ENCODE assay signal across 33 cellular contexts in the genomic region with DNA sequence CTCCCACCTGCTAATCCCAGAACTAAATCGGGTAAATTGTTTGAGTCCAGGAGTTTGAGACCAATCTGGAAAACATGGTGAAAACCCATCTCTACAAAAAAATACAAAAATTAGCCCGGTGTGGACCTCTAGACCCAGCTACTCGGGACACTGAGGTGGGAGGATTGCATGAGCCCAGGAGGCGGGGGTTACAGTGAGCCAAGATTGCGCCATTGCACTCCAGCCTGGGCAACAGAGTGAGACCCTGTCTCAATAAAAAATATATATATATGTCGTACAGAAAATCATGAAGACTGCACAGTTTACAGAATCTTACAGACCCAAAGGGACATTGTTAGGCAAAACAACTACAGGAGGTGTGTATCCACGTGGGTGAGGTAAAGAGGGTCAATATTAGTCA. TPM values are rescaled to one million over a fixed set of nuclear protein-coding genes. Genes with fewer than 3 reads are reported as not detected.
DNase-seq lines count a peak whose midpoint lies in the region; ATAC-seq, FAIRE-seq and TF ChIP-seq lines count a peak whose summit lies in the region.
"Had no signal": no experiment of that assay in that cellular context is flagged by ENCODE, and none has a peak within 500 bp of the region (broad histone marks: within the 10 kb centered on the region; RNA-seq: fewer than 3 reads in every experiment).

No MANE protein-coding gene starts in this region.

- H3K27me3 ChIP-seq in HepG2 (ENCODE audit: control insufficient read depth in 1 of 2, insufficient read depth in 2 of 2, low read length in 2 of 2) (no peaks in the 10 kb centered on the region; a peak in 1 of 5 replicates), right lobe of liver (no peaks in the 10 kb centered on the region), GM23248 (replicated peaks; ENCODE audit: insufficient read depth) (no peaks in the 10 kb centered on the region), upper lobe of right lung (no peaks in the 10 kb centered on the region)
- H3K27me3 ChIP-seq: BE2C; BLaER1; BLaER1 treated with 17β-estradiol and CSF1 and Interleukin-3, amounts not matched to agents 10 nM and 100 nM had no signal

- H2AFZ ChIP-seq in HepG2 (ENCODE audit: low read length) (peak overlapping the region; percentile 28), GM23248 (peak overlapping the region; percentile 15; the same call in 1 of the 2 replicates)

- H3K36me3 ChIP-seq in HepG2 (replicated peaks in 1 of 2; ENCODE audit: control insufficient read depth in 1 of 2, insufficient read depth in 2 of 2, low read length in 2 of 2) (no peaks in the 10 kb centered on the region), right lobe of liver (no peaks in the 10 kb centered on the region), GM23248 (ENCODE audit: low read depth) (no peaks in the 10 kb centered on the region), upper lobe of right lung (no peaks in the 10 kb centered on the region)
- H3K36me3 ChIP-seq: BE2C; BLaER1; BLaER1 treated with 17β-estradiol and CSF1 and Interleukin-3, amounts not matched to agents 10 nM and 100 nM had no signal

- peak overlapping the region; percentile 43; the same call in 1 of the 2 replicates for H3K4me2 ChIP-seq in HepG2 (ENCODE audit: low read depth, low read length)
- no peak overlapping the region for H3K4me2 ChIP-seq in GM23248 (ENCODE audit: unreplicated experiment)
- H3K4me2 ChIP-seq: A549; BLaER1; BLaER1 treated with 17β-estradiol and CSF1 and Interleukin-3, amounts not matched to agents 10 nM and 100 nM had no signal

- H3K27ac ChIP-seq in HepG2 (ENCODE audit: extremely low read length, insufficient read depth, low read length) (no peak overlapping the region), right lobe of liver (no peak overlapping the region), GM23248 (no peak overlapping the region), upper lobe of right lung (no peak overlapping the region)
- H3K27ac ChIP-seq: 22Rv1; A549; BLaER1; BLaER1 treated with 17β-estradiol and CSF1 and Interleukin-3, amounts not matched to agents 10 nM and 100 nM; C4-2B had no signal

- intact Hi-C loops in HepG2 (cut with micrococcal nuclease; ENCODE audit: unreplicated experiment) (no loop called here), right lobe of liver (cut with DNase I) (no loop called here), upper lobe of right lung (cut with DNase I) (no loop called here)

- ATAC-seq in HepG2 (no peak), right lobe of liver (no peak), upper lobe of right lung (no peak), HG03108 (IDR thresholded peaks at IDR 0.05; ENCODE audit: unreplicated experiment) (no peak)
- ATAC-seq: A549; CD8-positive, alpha-beta T cell had no signal

- H3K4me3 ChIP-seq in HepG2 (replicated peaks in 1 of 3; ENCODE audit: insufficient read depth in 1 of 3, low read depth in 2 of 3, low read length in 3 of 3): no peak overlapping the region
- H3K4me3 ChIP-seq in right lobe of liver: no peak overlapping the region
- H3K4me3 ChIP-seq in GM23248: no peak overlapping the region
- no peak overlapping the region for H3K4me3 ChIP-seq in upper lobe of right lung
- H3K4me3 ChIP-seq: A549; BLaER1; BLaER1 treated with 17β-estradiol and CSF1 and Interleukin-3, amounts not matched to agents 10 nM and 100 nM had no signal

- POLR2A ChIA-PET in HepG2 (lab: Yijun Ruan, JAX): interaction anchor here (8.1 kb wide), 1 partner anchor 20 kb away, joined by 146 read pairs; the partner anchor contains the start of gene SPAST

- H3K79me2 ChIP-seq in HepG2 (ENCODE audit: insufficient read depth, low read length) (peaks cover 8% of the 10 kb centered on the region), GM23248 (ENCODE audit: insufficient read depth) (peaks cover 10% of the 10 kb centered on the region)

- 45% methylated on average over 7 of the region's 7 CpGs for WGBS in HepG2 (ENCODE audit: low lambda C conversion rate)
- 70% methylated on average over 7 of the region's 7 CpGs for WGBS in right lobe of liver (ENCODE audit: insufficient coverage, low coverage, low lambda C conversion rate, missing lambda C conversion rate)
- WGBS in GM23248 (ENCODE audit: low coverage in 1 of 2, low lambda C conversion rate in 2 of 2, missing lambda C conversion rate in 2 of 2), 2 experiments: 59 to 65% methylated on average over 7 of the region's 7 CpGs

- TF ChIP-seq CTCF in HepG2 (CRISPR knock-in tag; IDR thresholded peaks at IDR 0.05): no peak
- TF ChIP-seq CTCF in right lobe of liver (IDR thresholded peaks at IDR 0.05): no peak
- no peak for TF ChIP-seq CTCF in upper lobe of right lung (IDR thresholded peaks at IDR 0.05)

- H3F3A ChIP-seq in GM23248 (ENCODE audit: insufficient read depth): 0 out of 2 replicates have a peak, but pooled peaks cover 9% of the 10 kb centered on the region

- TF ChIP-seq POLR2A in HepG2 (IDR thresholded peaks at IDR 0.05; ENCODE audit: insufficient read depth in 1 of 2, low read depth in 2 of 2, low read length in 2 of 2) (no peak), right lobe of liver (IDR thresholded peaks at IDR 0.05) (no peak)

- H3K9me3 ChIP-seq in HepG2 (ENCODE audit: low read length): no peaks in the 10 kb centered on the region
- H3K9me3 ChIP-seq in right lobe of liver: no peaks in the 10 kb centered on the region
- H3K9me3 ChIP-seq in GM23248 (ENCODE audit: low read depth): no peaks in the 10 kb centered on the region
- H3K9me3 ChIP-seq in upper lobe of right lung: no peaks in the 10 kb centered on the region
- H3K9me3 ChIP-seq: A549; BE2C; BLaER1; BLaER1 treated with 17β-estradiol and CSF1 and Interleukin-3, amounts not matched to agents 10 nM and 100 nM; Caco-2 had no signal

- CTCF ChIA-PET in HepG2 (lab: Yijun Ruan, JAX; ENCODE audit: low intra/inter-chr PET ratio, low total read pairs): no interaction called here

- H3K4me1 ChIP-seq in HepG2 (ENCODE audit: insufficient read depth, low read length) (peaks cover 37% of the 10 kb centered on the region), right lobe of liver (peaks cover 0 to 9% (median 3%) of the 10 kb centered on the region in 4 donors), GM23248 (ENCODE audit: insufficient read depth) (0 out of 2 replicates have a peak, but pooled peaks cover 3% of the 10 kb centered on the region), upper lobe of right lung (peaks cover 6% of the 10 kb centered on the region)
- H3K4me1 ChIP-seq: BE2C had no signal

- no peak for TF ChIP-seq RAD21 in HepG2 (CRISPR knock-in tag; IDR thresholded peaks at IDR 0.05)

- H4K20me1 ChIP-seq in HepG2 (ENCODE audit: insufficient read depth, low read length): no peaks in the 10 kb centered on the region
- H4K20me1 ChIP-seq in GM23248 (ENCODE audit: insufficient read depth): no peaks in the 10 kb centered on the region
- H4K20me1 ChIP-seq: BLaER1; BLaER1 treated with 17β-estradiol and CSF1 and Interleukin-3, amounts not matched to agents 10 nM and 100 nM had no signal

- TF ChIP-seq EP300 in HepG2 (IDR thresholded peaks at IDR 0.05; ENCODE audit: low read depth in 2 of 2, low read length in 2 of 2): no peak
- TF ChIP-seq EP300 in HepG2 (CRISPR knock-in tag; IDR thresholded peaks at IDR 0.05; ENCODE audit: borderline replicate concordance): no peak

- no peak for FAIRE-seq in HepG2 (lab: Jason Lieb, UNC)
- FAIRE-seq: A204.1, A549, D721Med had no signal

- no TSS peak for BruUV-seq in HepG2 (replicated peaks; lab: Mats Ljungman, UMichigan)

- DNase-seq in HepG2 (ENCODE audit: low spot score) (no peak), right lobe of liver (no peak), GM23248 (no peak), mesenteric fat pad (ENCODE audit: low spot score) (peak; percentile 22), upper lobe of right lung (peak; percentile 9), 8988T (no peak), C1 segment of cervical spinal cord (lab: John Stamatoyannopoulos, UW) (no peak)
- DNase-seq: ACHN; AML-193; BE2C; Caco-2; Calu3; CD4-positive, alpha-beta memory T cell; CD4-positive, alpha-beta T cell; CD4-positive, CD25-positive, alpha-beta regulatory T cell; CD8-positive, alpha-beta memory T cell; COR-L47; DMS 273 treated with DMSO at 0.1 percent for 48 hours; DMS153; DMS53; DMS79; DMS79 treated with DMSO at 0.1 percent for 48 hours; DND-41; EL had no signal

- H3K9me2 ChIP-seq in GM23248 (ENCODE audit: insufficient read depth): no peaks in the 10 kb centered on the region

- H3K9ac ChIP-seq in HepG2 (ENCODE audit: insufficient read depth, low read depth, low read length) (no peak overlapping the region), GM23248 (no peak overlapping the region)
- H3K9ac ChIP-seq: BLaER1; BLaER1 treated with 17β-estradiol and CSF1 and Interleukin-3, amounts not matched to agents 10 nM and 100 nM had no signal

- in situ Hi-C loops in HepG2 (cut with HindIII; ENCODE audit: extremely low pct_ligation_motif_present, low pct_unique_long_range_greater_than_20kb): no loop called here
- in situ Hi-C loops in GM23248 (cut with MboI): no loop called here

RNA-seq across cellular contexts. Expression of gene DPY30, which starts 4.0 kb away (rescaled TPM):
- 118 and 165 TPM in 2 replicates for total RNA-seq in HepG2 (2016; rRNA removed; fragmentation: Illumina TruSeq; extraction: Trizol)
- 40.1 and 50.6 TPM in 2 replicates for total RNA-seq in HepG2 (2016; cell fraction: cytosol; rRNA removed; fragmentation: Illumina TruSeq; extraction: Trizol; ENCODE audit: low read depth)
- 124 and 177 TPM in 2 replicates for total RNA-seq in HepG2 (2016; cell fraction: insoluble cytoplasmic fraction; rRNA removed; fragmentation: Illumina TruSeq; extraction: Trizol)
- total RNA-seq in HepG2 (2016; cell fraction: membrane; rRNA removed; fragmentation: Illumina TruSeq; extraction: Trizol): 59.4 and 69.6 TPM in 2 replicates
- 49.2 and 53.2 TPM in 2 replicates for total RNA-seq in HepG2 (2016; cell fraction: nucleus; rRNA removed; fragmentation: Illumina TruSeq; extraction: Trizol)
- polyA plus RNA-seq in HepG2 (2011; rRNA removed): 78.9 and 98.1 TPM in 2 replicates
- 74.9 and 105 TPM in 2 replicates for polyA plus RNA-seq in HepG2 (2011; cell fraction: cytosol; rRNA removed)
- polyA plus RNA-seq in HepG2 (2011; cell fraction: nucleus; rRNA removed): 24.3 and 28.3 TPM in 2 replicates
- 123 and 125 TPM in 2 replicates for polyA plus RNA-seq in HepG2 (2012)
- polyA plus RNA-seq in HepG2 (2016; cell fraction: cytosol; fragmentation: Illumina TruSeq; extraction: Trizol; ENCODE audit: low read depth): 42.4 and 55.4 TPM in 2 replicates
- polyA plus RNA-seq in HepG2 (2016; cell fraction: insoluble cytoplasmic fraction; fragmentation: Illumina TruSeq; extraction: Trizol; ENCODE audit: low read depth): 196 and 205 TPM in 2 replicates
- 59.7 and 72.0 TPM in 2 replicates for polyA plus RNA-seq in HepG2 (2016; cell fraction: membrane; fragmentation: Illumina TruSeq; extraction: Trizol; ENCODE audit: low read depth)
- 83.1 and 84.8 TPM in 2 replicates for polyA plus RNA-seq in HepG2 (2016; cell fraction: nucleus; fragmentation: Illumina TruSeq; extraction: Trizol; ENCODE audit: insufficient read depth, low read depth)
- polyA minus RNA-seq in HepG2 (2011; rRNA and poly(A)+ RNA removed; ENCODE audit: low replicate concordance): 9.6 and 24.6 TPM in 2 replicates
- polyA minus RNA-seq in HepG2 (2011; cell fraction: cytosol; rRNA and poly(A)+ RNA removed): 31.1 and 32.5 TPM in 2 replicates
- 18.8 and 27.2 TPM in 2 replicates for polyA minus RNA-seq in HepG2 (2011; cell fraction: nucleus; rRNA and poly(A)+ RNA removed)
- 10 to 100 TPM; 23.8 to 42.7 (median 34.7) TPM for total RNA-seq in right lobe of liver
- total RNA-seq in GM23248 (2014; rRNA removed; shearing (Covaris generic)): 57.8 and 65.6 TPM in 2 replicates
- polyA plus RNA-seq in GM23248 (2016; fragmentation: Nextera tagmentation; extraction: Ambion mirVana): 147 and 159 TPM in 2 replicates
- total RNA-seq in mesenteric fat pad: 44.8 TPM
- total RNA-seq in upper lobe of right lung: 53.7 TPM

RNA-seq across cellular contexts. Expression of gene SPAST, which starts 19.8 kb away (rescaled TPM):
- total RNA-seq in HepG2 (2016; rRNA removed; fragmentation: Illumina TruSeq; extraction: Trizol) (40.4 and 41.5 TPM in 2 replicates), right lobe of liver (10 to 100 TPM in 1 of 6 experiments, 1 to 10 TPM in 5; 7.7 to 11.5 (median 9.1) TPM), mesenteric fat pad (12.5 TPM), upper lobe of right lung (15.1 TPM)
- total RNA-seq in HepG2 (2016; cell fraction: cytosol; rRNA removed; fragmentation: Illumina TruSeq; extraction: Trizol; ENCODE audit: low read depth): 23.2 and 26.1 TPM in 2 replicates
- total RNA-seq in HepG2 (2016; cell fraction: insoluble cytoplasmic fraction; rRNA removed; fragmentation: Illumina TruSeq; extraction: Trizol): 37.5 and 39.9 TPM in 2 replicates
- 33.7 and 34.4 TPM in 2 replicates for total RNA-seq in HepG2 (2016; cell fraction: membrane; rRNA removed; fragmentation: Illumina TruSeq; extraction: Trizol)
- 24.5 and 29.2 TPM in 2 replicates for total RNA-seq in HepG2 (2016; cell fraction: nucleus; rRNA removed; fragmentation: Illumina TruSeq; extraction: Trizol)
- polyA plus RNA-seq in HepG2 (2011; rRNA removed) (8.1 and 11.5 TPM in 2 replicates), GM23248 (2016; fragmentation: Nextera tagmentation; extraction: Ambion mirVana) (5.5 and 6.6 TPM in 2 replicates)
- polyA plus RNA-seq in HepG2 (2011; cell fraction: cytosol; rRNA removed): 4.7 and 7.3 TPM in 2 replicates
- polyA plus RNA-seq in HepG2 (2011; cell fraction: nucleus; rRNA removed): 3.2 and 3.8 TPM in 2 replicates
- 11.4 and 14.0 TPM in 2 replicates for polyA plus RNA-seq in HepG2 (2012)
- 2.0 and 2.8 TPM in 2 replicates for polyA plus RNA-seq in HepG2 (2016; cell fraction: cytosol; fragmentation: Illumina TruSeq; extraction: Trizol; ENCODE audit: low read depth)
- polyA plus RNA-seq in HepG2 (2016; cell fraction: insoluble cytoplasmic fraction; fragmentation: Illumina TruSeq; extraction: Trizol; ENCODE audit: low read depth): 20.2 and 21.0 TPM in 2 replicates
- 8.6 and 9.2 TPM in 2 replicates for polyA plus RNA-seq in HepG2 (2016; cell fraction: membrane; fragmentation: Illumina TruSeq; extraction: Trizol; ENCODE audit: low read depth)
- polyA plus RNA-seq in HepG2 (2016; cell fraction: nucleus; fragmentation: Illumina TruSeq; extraction: Trizol; ENCODE audit: insufficient read depth, low read depth): 18.4 and 19.9 TPM in 2 replicates
- 5.2 and 7.0 TPM in 2 replicates for polyA minus RNA-seq in HepG2 (2011; rRNA and poly(A)+ RNA removed; ENCODE audit: low replicate concordance)
- 22.6 and 33.6 TPM in 2 replicates for polyA minus RNA-seq in HepG2 (2011; cell fraction: cytosol; rRNA and poly(A)+ RNA removed)
- 16.0 and 20.1 TPM in 2 replicates for polyA minus RNA-seq in HepG2 (2011; cell fraction: nucleus; rRNA and poly(A)+ RNA removed)
- total RNA-seq in GM23248 (2014; rRNA removed; shearing (Covaris generic)): 17.1 and 30.0 TPM in 2 replicates

RNA-seq across cellular contexts. Expression of gene MEMO1, which starts 32.8 kb away (rescaled TPM):
- total RNA-seq in HepG2 (2016; rRNA removed; fragmentation: Illumina TruSeq; extraction: Trizol): 68.0 and 69.8 TPM in 2 replicates
- total RNA-seq in HepG2 (2016; cell fraction: cytosol; rRNA removed; fragmentation: Illumina TruSeq; extraction: Trizol; ENCODE audit: low read depth): 140 and 144 TPM in 2 replicates
- total RNA-seq in HepG2 (2016; cell fraction: insoluble cytoplasmic fraction; rRNA removed; fragmentation: Illumina TruSeq; extraction: Trizol): 65.7 and 68.0 TPM in 2 replicates
- 143 and 162 TPM in 2 replicates for total RNA-seq in HepG2 (2016; cell fraction: membrane; rRNA removed; fragmentation: Illumina TruSeq; extraction: Trizol)
- total RNA-seq in HepG2 (2016; cell fraction: nucleus; rRNA removed; fragmentation: Illumina TruSeq; extraction: Trizol): 45.7 and 49.1 TPM in 2 replicates
- polyA plus RNA-seq in HepG2 (2011; rRNA removed): 69.3 and 81.6 TPM in 2 replicates
- polyA plus RNA-seq in HepG2 (2011; cell fraction: cytosol; rRNA removed): 51.1 and 54.3 TPM in 2 replicates
- 35.0 and 37.6 TPM in 2 replicates for polyA plus RNA-seq in HepG2 (2011; cell fraction: nucleus; rRNA removed)
- 80.1 and 81.8 TPM in 2 replicates for polyA plus RNA-seq in HepG2 (2012)
- polyA plus RNA-seq in HepG2 (2016; cell fraction: cytosol; fragmentation: Illumina TruSeq; extraction: Trizol; ENCODE audit: low read depth): 152 and 156 TPM in 2 replicates
- polyA plus RNA-seq in HepG2 (2016; cell fraction: insoluble cytoplasmic fraction; fragmentation: Illumina TruSeq; extraction: Trizol; ENCODE audit: low read depth): 81.9 and 84.7 TPM in 2 replicates
- 169 and 183 TPM in 2 replicates for polyA plus RNA-seq in HepG2 (2016; cell fraction: membrane; fragmentation: Illumina TruSeq; extraction: Trizol; ENCODE audit: low read depth)
- 55.9 and 58.9 TPM in 2 replicates for polyA plus RNA-seq in HepG2 (2016; cell fraction: nucleus; fragmentation: Illumina TruSeq; extraction: Trizol; ENCODE audit: insufficient read depth, low read depth)
- polyA minus RNA-seq in HepG2 (2011; rRNA and poly(A)+ RNA removed; ENCODE audit: low replicate concordance): 33.0 and 51.0 TPM in 2 replicates
- 36.1 and 40.9 TPM in 2 replicates for polyA minus RNA-seq in HepG2 (2011; cell fraction: cytosol; rRNA and poly(A)+ RNA removed)
- 48.9 and 60.9 TPM in 2 replicates for polyA minus RNA-seq in HepG2 (2011; cell fraction: nucleus; rRNA and poly(A)+ RNA removed)
- 10 to 100 TPM; 19.6 to 28.0 (median 23.2) TPM for total RNA-seq in right lobe of liver
- total RNA-seq in GM23248 (2014; rRNA removed; shearing (Covaris generic)): 29.8 and 46.3 TPM in 2 replicates
- 36.2 and 43.7 TPM in 2 replicates for polyA plus RNA-seq in GM23248 (2016; fragmentation: Nextera tagmentation; extraction: Ambion mirVana)
- 38.8 TPM for total RNA-seq in mesenteric fat pad
- 32.2 TPM for total RNA-seq in upper lobe of right lung

Comparison
In these comparisons a context has a peak if more than half of its experiments do, and no peak if none do; other contexts are left out.
1. DNase-seq: peak in mesenteric fat pad (single experiment) and upper lobe of right lung (single experiment); none in HepG2 (single experiment), right lobe of liver (0 of 3), GM23248 (single experiment), 8988T (single experiment) and C1 segment of cervical spinal cord (0 of 14).